ENCODE assay signal across 30 cellular contexts in genomic region chr6:157374889-157375443, GRCh38. TPM values are rescaled to one million over a fixed set of nuclear protein-coding genes. Genes with fewer than 3 reads are reported as not detected.
A peak's percentile ranks its signal among the peaks of the same experiment; 100 is the strongest.
DNase-seq lines count a peak whose midpoint lies in the region; ATAC-seq and TF ChIP-seq lines count a peak whose summit lies in the region.
"Had no signal": no experiment of that assay in that cellular context is flagged by ENCODE, and none has a peak within 500 bp of the region (broad histone marks: within the 10 kb centered on the region; RNA-seq: fewer than 3 reads in every experiment).

No MANE protein-coding gene starts in this region.

- BruUV-seq in Caco-2 (replicated peaks; lab: Mats Ljungman, UMichigan) = no TSS peak

- no peaks in the 10 kb centered on the region for H3K9me3 Mint-ChIP-seq in WTC11
- H3K9me3 Mint-ChIP-seq in glutamatergic neuron (ENCODE audit: unreplicated experiment) = peaks cover 4% of the 10 kb centered on the region
- H3K9me3 Mint-ChIP-seq in Caco-2 (ENCODE audit: unreplicated experiment) = no peaks in the 10 kb centered on the region
- H3K9me3 Mint-ChIP-seq: activated naive CD8-positive, alpha-beta T cell treated with anti-CD3 and anti-CD28 coated beads, Interleukin-2, amount 10 ng/mL, durations not matched to agents 7 days and 5 days; activated T-cell treated with anti-CD3 and anti-CD28 coated beads, Interleukin-2, amount 50 U/mL, for 24 hours had no signal

- H3K27ac Mint-ChIP-seq in WTC11 (no peak overlapping the region), glutamatergic neuron (ENCODE audit: unreplicated experiment) (no peak overlapping the region), Caco-2 (ENCODE audit: unreplicated experiment) (no peak overlapping the region)
- H3K27ac Mint-ChIP-seq: activated naive CD8-positive, alpha-beta T cell treated with anti-CD3 and anti-CD28 coated beads, Interleukin-2, amount 10 ng/mL, durations not matched to agents 7 days and 5 days; activated T-cell treated with anti-CD3 and anti-CD28 coated beads, Interleukin-2, amount 50 U/mL, for 24 hours; progenitor cell of endocrine pancreas had no signal

- no peak for TF ChIP-seq CTCF in WTC11 (IDR thresholded peaks at IDR 0.05)
- no peak for TF ChIP-seq CTCF in glutamatergic neuron (IDR thresholded peaks at IDR 0.05; ENCODE audit: partially characterized antibody, unreplicated experiment)
- no peak for TF ChIP-seq CTCF in Caco-2 (IDR thresholded peaks at IDR 0.05; ENCODE audit: insufficient read depth in 1 of 2, low read depth in 1 of 2, low read length in 1 of 2, severe bottlenecking in 1 of 2, unreplicated experiment in 1 of 2)
- TF ChIP-seq CTCF in left lung (IDR thresholded peaks at IDR 0.05) = no peak

- H3K4me3 ChIP-seq in H7 (ENCODE audit: insufficient read depth, low read depth, low read length) (no peak overlapping the region), Caco-2 (ENCODE audit: low read depth, low read length) (no peak overlapping the region), left lung (no peak overlapping the region)
- H3K4me3 ChIP-seq: heart left ventricle, MG63, sigmoid colon, SK-N-MC, tibial artery had no signal

- H3K27me3 Mint-ChIP-seq in WTC11 (ENCODE audit: low read depth) = peaks cover 15% of the 10 kb centered on the region
- H3K27me3 Mint-ChIP-seq in glutamatergic neuron (ENCODE audit: unreplicated experiment) = peaks cover 2% of the 10 kb centered on the region
- H3K27me3 Mint-ChIP-seq in Caco-2 (ENCODE audit: insufficient read depth, unreplicated experiment) = no peaks in the 10 kb centered on the region

- no peaks in the 10 kb centered on the region for H3K36me3 ChIP-seq in H7 (replicated peaks; ENCODE audit: control insufficient read depth, insufficient read depth, low read length)
- no peaks in the 10 kb centered on the region for H3K36me3 ChIP-seq in Caco-2 (ENCODE audit: control insufficient read depth, insufficient read depth, low read length)
- no peaks in the 10 kb centered on the region for H3K36me3 ChIP-seq in left lung
- H3K36me3 ChIP-seq: heart left ventricle, MG63, neutrophil, sigmoid colon, tibial artery had no signal

- H3K36me3 Mint-ChIP-seq in WTC11 (no peaks in the 10 kb centered on the region), glutamatergic neuron (ENCODE audit: unreplicated experiment) (no peaks in the 10 kb centered on the region), Caco-2 (ENCODE audit: insufficient read depth, unreplicated experiment) (no peaks in the 10 kb centered on the region)
- H3K36me3 Mint-ChIP-seq: activated naive CD8-positive, alpha-beta T cell treated with anti-CD3 and anti-CD28 coated beads, Interleukin-2, amount 10 ng/mL, durations not matched to agents 7 days and 5 days had no signal

- no peak overlapping the region for H3K4me3 Mint-ChIP-seq in WTC11
- H3K4me3 Mint-ChIP-seq in glutamatergic neuron (ENCODE audit: unreplicated experiment) = no peak overlapping the region
- no peak overlapping the region for H3K4me3 Mint-ChIP-seq in Caco-2 (ENCODE audit: unreplicated experiment)
- H3K4me3 Mint-ChIP-seq: activated naive CD8-positive, alpha-beta T cell treated with anti-CD3 and anti-CD28 coated beads, Interleukin-2, amount 10 ng/mL, durations not matched to agents 7 days and 5 days; activated T-cell treated with anti-CD3 and anti-CD28 coated beads, Interleukin-2, amount 50 U/mL, for 24 hours had no signal

- ATAC-seq in WTC11 = peak; percentile 18
- ATAC-seq in left lung = no peak
- ATAC-seq: heart left ventricle; left cardiac atrium; stimulated activated naive CD8-positive, alpha-beta T cell treated with anti-CD3 and anti-CD28 coated beads, Interleukin-15, Interleukin-2, amounts not matched to agents 100 U/mL and 50 U/mL, for 24 hours had no signal

- H3K27ac ChIP-seq in left lung = no peak overlapping the region
- H3K27ac ChIP-seq: heart left ventricle, neutrophil, sigmoid colon, SK-N-MC, tibial artery had no signal

- CTCF ChIA-PET in WTC11 (lab: Charles Lee) (no interaction called here), Caco-2 (lab: Charles Lee) (no interaction called here)

- H3K4me1 ChIP-seq in Caco-2 (no peaks in the 10 kb centered on the region), left lung (peaks cover 5% of the 10 kb centered on the region in 2 donors)

- intact Hi-C loops in Caco-2 (cut with micrococcal nuclease; ENCODE audit: unreplicated experiment) (loop anchor here (1.0 kb wide), 1 partner anchor 31 kb away; no protein-coding TSS in a partner anchor), left lung (cut with DNase I) (no loop called here)

- POLR2A ChIA-PET in WTC11 (lab: Charles Lee) (no interaction called here), Caco-2 (lab: Charles Lee) (no interaction called here)

- peaks cover 2% of the 10 kb centered on the region; the same call in 1 of the 2 replicates for H3K27me3 ChIP-seq in H7 (ENCODE audit: control insufficient read depth, insufficient read depth, low read length)
- H3K27me3 ChIP-seq in Caco-2 (replicated peaks; ENCODE audit: control insufficient read depth, insufficient read depth, low read length) = no peaks in the 10 kb centered on the region
- H3K27me3 ChIP-seq in left lung = no peaks in the 10 kb centered on the region
- H3K27me3 ChIP-seq: heart left ventricle, MG63, sigmoid colon, tibial artery had no signal

- peak; percentile 37 for DNase-seq in H7
- no peak for DNase-seq in WTC11 (ENCODE audit: low spot score)
- peak; percentile 59 for DNase-seq in globus pallidus (ENCODE audit: low spot score)
- DNase-seq in renal cortical epithelial cell (ENCODE audit: low read depth) = peak; percentile 71
- no peak for DNase-seq in glutamatergic neuron
- no peak for DNase-seq in Caco-2
- no peak for DNase-seq in left lung
- DNase-seq: ACHN; activated CD4-positive, alpha-beta T cell treated with anti-CD3 and anti-CD28 coated beads for 48 hours; activated gamma-delta T cell; activated naive CD8-positive, alpha-beta T cell treated with anti-CD3 and anti-CD28 coated beads, Interleukin-2, amount 10 ng/mL, durations not matched to agents 7 days and 5 days; activated T-cell treated with anti-CD3 and anti-CD28 coated beads, Interleukin-2, amount 50 U/mL, for 24 hours; DMS53; effector CD8-positive, alpha-beta T cell; heart left ventricle; KG1; left cardiac atrium; mesenchymal stem cell; MG63; NCI-H1417 treated with DMSO at 0.1 percent for 48 hours; NCI-H2081; NCI-H82; RPMI8226; sigmoid colon; stimulated activated CD4-positive, alpha-beta T cell treated with anti-CD3 and anti-CD28 coated beads, Interleukin-15, amount 100 ng/mL, for 24 hours; stimulated activated naive CD8-positive, alpha-beta T cell treated with anti-CD3 and anti-CD28 coated beads, Interleukin-15, Interleukin-2, amounts not matched to agents 100 U/mL and 50 U/mL, for 24 hours; tibial artery had no signal

- H3K9me3 ChIP-seq in Caco-2 (no peaks in the 10 kb centered on the region), left lung (no peaks in the 10 kb centered on the region)
- H3K9me3 ChIP-seq: heart left ventricle, MG63, neutrophil, sigmoid colon, tibial artery had no signal

- H3K4me1 Mint-ChIP-seq in WTC11 (peaks cover 14% of the 10 kb centered on the region), glutamatergic neuron (ENCODE audit: low read depth, unreplicated experiment) (peaks cover 40% of the 10 kb centered on the region), Caco-2 (ENCODE audit: low read depth, unreplicated experiment) (peaks cover 12% of the 10 kb centered on the region)

TF ChIP-seq in WTC11, 78 proteins besides CTCF, POLR2A, EP300 and RAD21 (continues in another document):
- TF ChIP-seq CREB1 (CRISPR knock-in tag; IDR thresholded peaks at IDR 0.05) (no peak), FOXP4 (CRISPR knock-in tag; IDR thresholded peaks at IDR 0.05) (no peak), MXD4 (CRISPR knock-in tag; IDR thresholded peaks at IDR 0.05; ENCODE audit: borderline replicate concordance) (no peak), ZNF396 (CRISPR knock-in tag; IDR thresholded peaks at IDR 0.05; ENCODE audit: borderline replicate concordance) (no peak)

RNA-seq across cellular contexts. Expression of gene ZDHHC14, which starts 6.0 kb away (rescaled TPM):
- total RNA-seq in H7 (2014; rRNA removed; shearing (Covaris generic)) = 1.1 and 2.9 TPM in 2 replicates
- total RNA-seq in WTC11 (2021) = 6.6 to 11.6 TPM (median 10.7 TPM) in 3 replicates
- total RNA-seq in renal cortical epithelial cell = 3.0 and 5.3 TPM in 2 replicates
- total RNA-seq in glutamatergic neuron (ENCODE audit: unreplicated experiment) = 5.1 TPM
- total RNA-seq in Caco-2 (2022) = 22.1 and 23.6 TPM in 2 replicates
- 1 to 10 TPM; 8.2 to 9.6 TPM for total RNA-seq in left lung

RNA-seq across cellular contexts. Expression of gene TMEM242, which starts 51.6 kb away (rescaled TPM):
- total RNA-seq in H7 (2014; rRNA removed; shearing (Covaris generic)) = 4.6 and 6.5 TPM in 2 replicates
- total RNA-seq in WTC11 (2021) = 8.7 to 11.5 TPM (median 11.0 TPM) in 3 replicates
- 5.2 and 8.6 TPM in 2 replicates for total RNA-seq in renal cortical epithelial cell
- 19.7 TPM for total RNA-seq in glutamatergic neuron (ENCODE audit: unreplicated experiment)
- 12.1 and 12.6 TPM in 2 replicates for total RNA-seq in Caco-2 (2022)
- total RNA-seq in left lung = 10 to 100 TPM; 10.9 to 11.5 TPM

Comparison
In these comparisons a context has a peak if more than half of its experiments do, and no peak if none do; other contexts are left out.
1. DNase-seq: peak in H7 (single experiment), globus pallidus (single experiment) and renal cortical epithelial cell (single experiment); none in WTC11 (single experiment), glutamatergic neuron (single experiment), Caco-2 (0 of 2) and left lung (0 of 2).